Comparison of ENCODE assay signal across 15 cellular contexts in the genomic region with DNA sequence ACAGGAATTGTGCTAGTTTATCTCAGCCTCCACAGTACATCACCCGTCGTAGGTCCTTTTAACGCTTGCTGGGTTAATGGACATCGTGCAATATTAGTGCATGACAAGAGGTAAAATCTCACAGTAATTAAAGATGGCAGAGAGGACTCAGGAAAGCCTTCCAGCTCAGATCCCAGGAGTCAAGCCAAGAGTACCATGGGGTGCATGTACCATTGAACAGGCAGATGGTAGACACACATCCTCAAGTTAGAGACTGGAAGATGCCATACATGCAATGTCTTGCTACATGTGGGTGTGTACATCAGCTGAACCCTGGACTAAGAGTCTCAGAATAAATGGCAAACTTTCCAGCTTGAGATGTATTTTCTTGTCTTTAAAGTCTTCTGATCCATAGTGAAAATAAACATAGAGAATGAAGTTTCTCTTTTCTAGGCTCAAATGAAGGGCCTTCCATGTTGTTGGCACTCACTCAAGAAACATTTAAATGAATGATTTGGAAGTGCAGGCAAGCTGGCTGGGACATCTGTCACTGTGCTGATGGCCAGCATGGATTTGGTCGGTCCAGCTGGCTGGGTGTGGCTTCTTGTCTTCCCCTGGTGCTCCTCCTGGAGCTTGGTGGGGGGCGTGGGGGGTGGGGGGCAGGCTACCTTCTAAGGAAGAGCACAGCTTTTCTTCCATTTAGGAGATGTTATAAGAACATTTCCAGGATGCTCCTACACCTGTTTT.
"Had no signal": no experiment of that assay in that cellular context is flagged by ENCODE, and none has a peak within 500 bp of the region (broad histone marks: within the 10 kb centered on the region; RNA-seq: fewer than 3 reads in every experiment).

No MANE protein-coding gene starts in this region.

- H3K4me3 ChIP-seq: dorsolateral prefrontal cortex, gastroesophageal sphincter, left lung, smooth muscle cell, suprapubic skin had no signal

- H3K27me3 ChIP-seq: dorsolateral prefrontal cortex, gastroesophageal sphincter, left lung, suprapubic skin had no signal

- H3K36me3 ChIP-seq: gastroesophageal sphincter, left lung, suprapubic skin had no signal

- H3K27ac ChIP-seq: gastroesophageal sphincter, left lung, suprapubic skin had no signal

- ATAC-seq: activated T-helper 17 cell treated with anti-CD3 and anti-CD28 coated beads, Interleukin-2, amount 50 U/mL, for 72 hours; gastroesophageal sphincter; left lung; right cardiac atrium had no signal

- H3K4me1 ChIP-seq: gastroesophageal sphincter, left lung, suprapubic skin had no signal

- DNase-seq: activated CD4-positive, alpha-beta T cell treated with anti-CD3 and anti-CD28 coated beads, Interleukin-2, amount 50 U/mL, for 4 hours; activated CD4-positive, CD25-positive, alpha-beta regulatory T cell treated with anti-CD3 and anti-CD28 coated beads, Interleukin-2, amount 50 U/mL, for 72 hours; activated naive CD4-positive, alpha-beta T cell treated with Interleukin-2 at 50 U/mL for 16 hours; endodermal cell; islet precursor cell; left lung; occipital lobe; right cardiac atrium; stimulated activated CD4-positive, alpha-beta T cell treated with anti-CD3 and anti-CD28 coated beads, Interleukin-4, amount 100 ng/mL, for 4 hours; T-helper 9 cell had no signal

- H3K4me2 ChIP-seq: smooth muscle cell had no signal

- H3K9me3 ChIP-seq: gastroesophageal sphincter, left lung, suprapubic skin had no signal
